In genomic region chr4:70863099-70863790, GRCh38 we compare ENCODE assay signal across 9 cellular contexts. TPM values are rescaled to one million over a fixed set of nuclear protein-coding genes. Genes with fewer than 3 reads are reported as not detected.
DNase-seq lines count a peak whose midpoint lies in the region; FAIRE-seq and TF ChIP-seq lines count a peak whose summit lies in the region.
"Had no signal": no experiment of that assay in that cellular context is flagged by ENCODE, and none has a peak within 500 bp of the region (broad histone marks: within the 10 kb centered on the region; RNA-seq: fewer than 3 reads in every experiment).

No MANE protein-coding gene starts in this region.

- H3K27ac ChIP-seq in HEK293 (ENCODE audit: extremely low read depth, low read depth, low read length) (no peak overlapping the region), KOPT-K1 (ENCODE audit: low read depth, low read length, poor library complexity, severe bottlenecking) (peak overlapping the region; percentile 50)

- POLR2A ChIA-PET in HEK293 (lab: Yijun Ruan, JAX), result no interaction called here

- no peak for TF ChIP-seq CTCF in HEK293 (tag by site-specific recombination; IDR thresholded peaks at IDR 0.05)

- no peaks in the 10 kb centered on the region for H3K4me1 ChIP-seq in HEK293 (ENCODE audit: control insufficient read depth, insufficient read depth, low read length)

- no peak overlapping the region for H3K4me3 ChIP-seq in HEK293 (ENCODE audit: low read depth, low read length)

- peak; percentile 67 for FAIRE-seq in GM18507 (lab: Jason Lieb, UNC)

- no peaks in the 10 kb centered on the region for H3K36me3 ChIP-seq in HEK293 (ENCODE audit: control insufficient read depth in 2 of 2, insufficient read depth in 1 of 2, low read length in 2 of 2)
- no peaks in the 10 kb centered on the region for H3K36me3 ChIP-seq in KOPT-K1 (ENCODE audit: insufficient read depth, low read length)

- CTCF ChIA-PET in HEK293 (lab: Yijun Ruan, JAX), result no interaction called here

- H3K9me3 ChIP-seq in HEK293 (ENCODE audit: control insufficient read depth, insufficient read depth, low read depth, low read length), result no peaks in the 10 kb centered on the region
- H3K9me3 ChIP-seq in KOPT-K1 (ENCODE audit: insufficient read depth, low read length, poor library complexity, severe bottlenecking), result no peaks in the 10 kb centered on the region

- peak; percentile 9 for DNase-seq in AG08395 (ENCODE audit: low spot score)
- DNase-seq in GM18507 (ENCODE audit: extremely low spot score, insufficient read length, low read depth), result no peak
- no peak for DNase-seq in amygdala (lab: John Stamatoyannopoulos, UW)
- no peak for DNase-seq in epidermal melanocyte (ENCODE audit: insufficient read length, low spot score)
- no peak for DNase-seq in effector CD8-positive, alpha-beta T cell (lab: John Stamatoyannopoulos, UW)
- DNase-seq in mucosa of gallbladder (ENCODE audit: low spot score), result no peak
- DNase-seq: central memory CD4-positive, alpha-beta T cell had no signal

TF ChIP-seq in HEK293, 187 proteins besides CTCF, POLR2A, EP300 and RAD21:
- TF ChIP-seq SCRT2 (tag by site-specific recombination; IDR thresholded peaks at IDR 0.05), result peak; percentile 61; the same call in 1 of the 2 replicates
- no peak for TF ChIP-seq ZNF274 (IDR thresholded peaks at IDR 0.05; ENCODE audit: low read length)
- TF ChIP-seq ZNF274 (tag by site-specific recombination; IDR thresholded peaks at IDR 0.05; ENCODE audit: borderline replicate concordance), result no peak

RNA-seq across cellular contexts. Expression of gene GRSF1, which starts 23.6 kb away (rescaled TPM):
- total RNA-seq in mucosa of gallbladder, result 61.1 TPM

RNA-seq across cellular contexts. Expression of gene MOB1B, which starts 38.9 kb away (rescaled TPM):
- 18.6 TPM for total RNA-seq in mucosa of gallbladder
